In genomic region chr9:94084314-94084713, GRCh38 we compare ENCODE assay signal across 8 cellular contexts. TPM values are rescaled to one million over a fixed set of nuclear protein-coding genes. Genes with fewer than 3 reads are reported as not detected.
DNase-seq lines count a peak whose midpoint lies in the region; ATAC-seq and TF ChIP-seq lines count a peak whose summit lies in the region.

Gene PTPDC1, plus strand, starts transcription at chr9:94084464. Its CDS starts 67 bp downstream, at chr9:94084531.

- no peak within 1 kb of the TSS for H3K4me3 ChIP-seq in fibroblast of villous mesenchyme (ENCODE audit: low read depth, low read length)

- ATAC-seq in GM18520 (IDR thresholded peaks at IDR 0.05; ENCODE audit: unreplicated experiment): no peak

- peak; percentile 77 for DNase-seq in GM03348 (ENCODE audit: low spot score)
- peak; percentile 85 for DNase-seq in OCI-M1 (lab: John Stamatoyannopoulos, UW)
- DNase-seq in fibroblast of villous mesenchyme (ENCODE audit: low read depth): peak; percentile 78
- peak; percentile 71 for DNase-seq in occipital lobe (lab: John Stamatoyannopoulos, UW)
- no peak for DNase-seq in HuH-7.5 (ENCODE audit: low spot score)
- no peak for DNase-seq in HT-29 (ENCODE audit: low spot score)
- DNase-seq in activated naive CD4-positive, alpha-beta T cell (lab: John Stamatoyannopoulos, UW): no peak

- no peak for TF ChIP-seq CTCF in fibroblast of villous mesenchyme (IDR thresholded peaks at IDR 0.05; ENCODE audit: insufficient read depth, low read depth, low read length)

RNA-seq across cellular contexts. Expression of gene PTPDC1, which starts in this region (rescaled TPM):
- 7.8 and 11.9 TPM in 2 replicates for total RNA-seq in fibroblast of villous mesenchyme
- total RNA-seq in occipital lobe: 20.0 TPM
- total RNA-seq in HT-29 (2014; rRNA removed; shearing (Covaris generic)): 6.0 and 8.2 TPM in 2 replicates

Comparison
In these comparisons a context has a peak if more than half of its experiments do, and no peak if none do; other contexts are left out.
1. DNase-seq: peak in GM03348 (single experiment), OCI-M1 (single experiment), fibroblast of villous mesenchyme (single experiment) and occipital lobe (single experiment); none in HuH-7.5 (single experiment), HT-29 (single experiment) and activated naive CD4-positive, alpha-beta T cell (0 of 4).